In the genomic region with DNA sequence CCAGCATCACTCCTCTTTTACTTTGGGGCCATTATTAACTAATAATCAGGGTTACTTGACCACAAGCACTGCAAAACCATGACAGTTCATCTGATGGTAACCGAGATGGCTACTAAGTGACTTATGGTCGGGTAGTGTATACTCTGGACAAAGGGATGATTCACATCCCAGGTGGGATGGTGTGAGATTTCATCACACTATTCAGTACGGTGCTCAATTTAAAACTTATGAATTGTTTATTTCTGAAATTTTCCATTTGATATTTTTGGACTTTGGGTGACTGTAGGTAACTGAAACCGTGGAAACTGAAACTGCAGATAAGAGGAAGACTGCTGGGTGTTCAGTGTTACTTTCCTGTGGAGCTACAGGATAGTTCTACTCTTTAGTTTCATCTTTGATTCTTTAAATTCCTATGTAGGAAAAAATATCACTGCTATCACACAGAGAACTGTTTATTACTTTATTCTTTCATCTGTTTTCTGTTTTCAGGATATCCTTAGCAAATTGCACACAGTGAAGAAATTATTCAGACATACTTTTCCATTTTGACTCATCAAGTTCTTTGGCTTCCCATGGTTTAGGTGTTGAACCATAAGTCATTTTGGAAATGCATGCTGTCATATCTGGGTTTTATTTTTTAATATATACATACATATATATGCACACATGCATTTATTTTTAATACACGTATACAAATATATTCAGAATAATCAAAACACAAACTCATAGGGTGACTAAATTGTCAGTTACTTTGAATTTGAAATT, we compare ENCODE assay signal across 1 cellular context.
TF ChIP-seq lines count a peak whose summit lies in the region.

No MANE protein-coding gene starts in this region.

TF ChIP-seq in IMR-90, 13 proteins besides CTCF, POLR2A, EP300 and RAD21:
- TF ChIP-seq MAFK (IDR thresholded peaks at IDR 0.05; ENCODE audit: low read depth, low read length) (no peak), CEBPB (IDR thresholded peaks at IDR 0.05; ENCODE audit: low read depth, low read length) (peak; percentile 26; the same call in 1 of the 2 replicates)
